ENCODE assay signal across 35 cellular contexts in the genomic region with DNA sequence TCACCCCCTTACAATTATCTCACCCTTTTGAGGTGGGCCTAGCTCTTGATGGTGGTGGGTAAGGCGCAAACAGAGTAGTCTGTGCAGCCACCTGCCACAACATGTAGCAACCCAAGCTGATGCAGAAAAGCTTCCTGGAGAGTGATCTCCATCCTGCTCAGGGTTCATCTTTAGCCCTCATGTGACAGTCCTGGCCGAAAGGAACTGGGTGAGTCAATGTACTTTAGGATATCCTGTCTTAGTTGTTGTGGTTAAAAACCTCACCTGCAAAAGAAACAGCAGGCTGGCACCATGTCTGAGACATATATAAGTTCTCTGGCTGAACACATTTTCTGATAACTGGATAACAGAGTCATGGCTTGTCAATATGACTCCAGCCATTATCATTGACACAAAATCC.
"Had no signal": no experiment of that assay in that cellular context is flagged by ENCODE, and none has a peak within 500 bp of the region (broad histone marks: within the 10 kb centered on the region; RNA-seq: fewer than 3 reads in every experiment).

No MANE protein-coding gene starts in this region.

- H3K36me3 Mint-ChIP-seq: activated CD8-positive, alpha-beta memory T cell treated with anti-CD3 and anti-CD28 coated beads, Interleukin-2, amount 10 ng/mL, durations not matched to agents 7 days and 5 days; activated naive CD8-positive, alpha-beta T cell treated with anti-CD3 and anti-CD28 coated beads for 36 hours; immature natural killer cell; naive thymus-derived CD8-positive, alpha-beta T cell; stimulated activated memory B cell treated with anti-CD40 and anti-IgM and Interleukin-4, amounts not matched to agents 10 μg/mL and 1 μg/mL and 100 μg/mL, for 72 hours; type B pancreatic cell had no signal

- H3K9me3 Mint-ChIP-seq: activated naive CD4-positive, alpha-beta T cell treated with anti-CD3 and anti-CD28 coated beads for 36 hours; activated naive CD8-positive, alpha-beta T cell treated with anti-CD3 and anti-CD28 coated beads for 36 hours; neural crest cell; stimulated activated memory B cell treated with anti-CD40 and anti-IgM and Interleukin-4, amounts not matched to agents 10 μg/mL and 1 μg/mL and 100 μg/mL, for 72 hours; stimulated activated naive CD8-positive, alpha-beta T cell treated with anti-CD3 and anti-CD28 coated beads, Interleukin-15, amount 100 ng/mL, for 72 hours; type B pancreatic cell had no signal

- H3K4me1 ChIP-seq: adrenal gland, body of pancreas, heart left ventricle, pancreas, psoas muscle, sigmoid colon, vagina had no signal

- H3K4me1 Mint-ChIP-seq: activated B cell treated with CpG ODN at 0.5 μM for 24 hours; activated naive CD8-positive, alpha-beta T cell treated with anti-CD3 and anti-CD28 coated beads for 36 hours; immature natural killer cell; naive thymus-derived CD8-positive, alpha-beta T cell; neural crest cell; stimulated activated memory B cell treated with anti-CD40 and anti-IgM and Interleukin-4, amounts not matched to agents 10 μg/mL and 1 μg/mL and 100 μg/mL, for 72 hours; stimulated activated naive CD8-positive, alpha-beta T cell treated with anti-CD3 and anti-CD28 coated beads, Interleukin-15, amount 100 ng/mL, for 72 hours had no signal

- DNase-seq: activated B cell treated with CpG ODN at 0.5 μM for 24 hours; activated CD4-positive, alpha-beta T cell treated with anti-CD3 and anti-CD28 coated beads, Interleukin-2, amount 50 U/mL, for 1 hour; activated CD8-positive, alpha-beta memory T cell treated with anti-CD3 and anti-CD28 coated beads, Interleukin-2, amount 10 ng/mL, durations not matched to agents 7 days and 5 days; activated CD8-positive, alpha-beta T cell treated with anti-CD3 and anti-CD28 coated beads, Interleukin-2, amount 10 ng/mL, durations not matched to agents 7 days and 5 days; activated naive CD4-positive, alpha-beta T cell treated with anti-CD3 and anti-CD28 coated beads for 36 hours; activated naive CD8-positive, alpha-beta T cell treated with anti-CD3 and anti-CD28 coated beads for 36 hours; activated T-cell treated with anti-CD3 and anti-CD28 coated beads, Interleukin-2, amount 50 U/mL, for 48 hours; adrenal gland; aorta; body of pancreas; caudate nucleus; cortex of kidney; effector memory CD8-positive, alpha-beta T cell; foreskin fibroblast; heart left ventricle; hypothalamus; immature natural killer cell; kidney; left colon; midbrain; naive thymus-derived CD8-positive, alpha-beta T cell; nucleus accumbens; pancreas; psoas muscle; sigmoid colon; small intestine; stimulated activated CD4-positive, alpha-beta T cell treated with anti-CD3 and anti-CD28 coated beads, Interleukin-4, amount 100 ng/mL, for 4 hours; stimulated activated CD8-positive, alpha-beta memory T cell treated with anti-CD3 and anti-CD28 coated beads, Interleukin-4, amount 100 ng/mL, for 48 hours; stimulated activated naive CD8-positive, alpha-beta T cell treated with anti-CD3 and anti-CD28 coated beads, Interleukin-15, amount 100 ng/mL, for 72 hours; substantia nigra had no signal

- H3K27ac ChIP-seq: adrenal gland, body of pancreas, heart left ventricle, pancreas, psoas muscle, sigmoid colon, vagina had no signal

- ATAC-seq: activated CD8-positive, alpha-beta memory T cell treated with anti-CD3 and anti-CD28 coated beads, Interleukin-2, amount 10 ng/mL, durations not matched to agents 7 days and 5 days; activated CD8-positive, alpha-beta T cell treated with anti-CD3 and anti-CD28 coated beads, Interleukin-2, amount 10 ng/mL, durations not matched to agents 7 days and 5 days; body of pancreas; effector memory CD8-positive, alpha-beta T cell; esophagus mucosa; heart left ventricle; left colon; naive thymus-derived CD8-positive, alpha-beta T cell; pancreas; psoas muscle; stimulated activated memory B cell treated with anti-CD40 and anti-IgM and Interleukin-4, amounts not matched to agents 10 μg/mL and 1 μg/mL and 100 μg/mL, for 72 hours; stimulated activated naive CD8-positive, alpha-beta T cell treated with anti-CD3 and anti-CD28 coated beads, Interleukin-15, amount 100 ng/mL, for 72 hours had no signal

- H3K27me3 Mint-ChIP-seq: activated B cell treated with CpG ODN at 0.5 μM for 24 hours; activated CD8-positive, alpha-beta memory T cell treated with anti-CD3 and anti-CD28 coated beads, Interleukin-2, amount 10 ng/mL, durations not matched to agents 7 days and 5 days; activated naive CD8-positive, alpha-beta T cell treated with anti-CD3 and anti-CD28 coated beads for 36 hours; effector memory CD8-positive, alpha-beta T cell; stimulated activated naive CD8-positive, alpha-beta T cell treated with anti-CD3 and anti-CD28 coated beads, Interleukin-15, amount 100 ng/mL, for 72 hours; type B pancreatic cell had no signal

- H3K4me3 Mint-ChIP-seq: activated B cell treated with CpG ODN at 0.5 μM for 24 hours; activated CD8-positive, alpha-beta memory T cell treated with anti-CD3 and anti-CD28 coated beads, Interleukin-2, amount 10 ng/mL, durations not matched to agents 7 days and 5 days; activated CD8-positive, alpha-beta T cell treated with anti-CD3 and anti-CD28 coated beads, Interleukin-2, amount 10 ng/mL, durations not matched to agents 7 days and 5 days; activated naive CD4-positive, alpha-beta T cell treated with anti-CD3 and anti-CD28 coated beads for 36 hours; activated naive CD8-positive, alpha-beta T cell treated with anti-CD3 and anti-CD28 coated beads for 36 hours; effector memory CD8-positive, alpha-beta T cell; immature natural killer cell; naive thymus-derived CD8-positive, alpha-beta T cell; neural crest cell; stimulated activated memory B cell treated with anti-CD40 and anti-IgM and Interleukin-4, amounts not matched to agents 10 μg/mL and 1 μg/mL and 100 μg/mL, for 72 hours; stimulated activated naive CD8-positive, alpha-beta T cell treated with anti-CD3 and anti-CD28 coated beads, Interleukin-15, amount 100 ng/mL, for 72 hours; type B pancreatic cell had no signal

- H3K36me3 ChIP-seq: adrenal gland, heart left ventricle, pancreas, sigmoid colon, vagina had no signal

- H3K4me3 ChIP-seq: adrenal gland, body of pancreas, heart left ventricle, pancreas, psoas muscle, sigmoid colon, vagina had no signal

- H3K27ac Mint-ChIP-seq: activated B cell treated with CpG ODN at 0.5 μM for 24 hours; activated CD8-positive, alpha-beta memory T cell treated with anti-CD3 and anti-CD28 coated beads, Interleukin-2, amount 10 ng/mL, durations not matched to agents 7 days and 5 days; activated CD8-positive, alpha-beta T cell treated with anti-CD3 and anti-CD28 coated beads, Interleukin-2, amount 10 ng/mL, durations not matched to agents 7 days and 5 days; activated naive CD4-positive, alpha-beta T cell treated with anti-CD3 and anti-CD28 coated beads for 36 hours; activated naive CD8-positive, alpha-beta T cell treated with anti-CD3 and anti-CD28 coated beads for 36 hours; effector memory CD8-positive, alpha-beta T cell; immature natural killer cell; naive thymus-derived CD8-positive, alpha-beta T cell; stimulated activated memory B cell treated with anti-CD40 and anti-IgM and Interleukin-4, amounts not matched to agents 10 μg/mL and 1 μg/mL and 100 μg/mL, for 72 hours; stimulated activated naive CD8-positive, alpha-beta T cell treated with anti-CD3 and anti-CD28 coated beads, Interleukin-15, amount 100 ng/mL, for 72 hours; type B pancreatic cell had no signal

- H3K9me3 ChIP-seq: adrenal gland, body of pancreas, heart left ventricle, pancreas, psoas muscle, sigmoid colon, vagina had no signal

- H3K27me3 ChIP-seq: adrenal gland, body of pancreas, heart left ventricle, pancreas, sigmoid colon, vagina had no signal
